In the genomic region with DNA sequence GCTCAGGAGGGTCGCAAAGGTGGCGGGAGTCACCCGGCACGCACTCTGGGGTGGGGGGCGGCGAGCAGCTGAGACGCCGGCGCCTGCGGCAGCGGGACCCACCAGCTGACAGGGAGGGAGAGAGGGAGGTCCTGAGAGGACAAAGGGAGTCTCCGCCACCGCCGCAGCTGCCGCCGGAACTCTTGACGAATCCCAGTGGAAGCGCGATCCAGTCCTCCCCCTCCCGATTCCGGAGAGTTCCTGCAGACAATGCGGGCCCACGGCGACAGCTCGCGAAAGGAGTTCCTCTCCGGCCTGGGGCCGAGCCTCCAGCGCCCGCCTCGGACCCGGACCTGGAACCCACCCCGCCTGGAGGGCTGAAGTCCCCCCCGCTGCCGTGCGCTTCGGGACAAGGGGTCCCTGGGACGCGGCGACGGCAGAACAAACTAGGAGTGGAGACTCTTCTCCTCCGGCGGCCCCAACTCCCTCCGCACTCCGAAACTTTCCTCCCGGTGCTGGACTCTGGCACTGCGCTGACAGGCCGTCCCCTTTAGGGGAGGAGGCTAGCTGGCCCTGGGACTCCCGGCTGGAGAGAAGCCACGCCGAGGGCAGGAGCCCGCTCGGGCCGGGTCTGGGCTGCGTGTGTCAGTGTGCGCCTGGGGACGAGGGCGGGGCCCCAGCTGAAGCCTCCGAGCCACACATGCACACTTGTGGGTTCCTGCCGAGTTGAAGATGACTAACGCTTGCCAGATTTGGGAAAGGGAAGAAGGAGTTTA, we compare ENCODE assay signal across 8 cellular contexts. TPM values are rescaled to one million over a fixed set of nuclear protein-coding genes. Genes with fewer than 3 reads are reported as not detected.
A peak's percentile ranks its signal among the peaks of the same experiment; 100 is the strongest.
DNase-seq lines count a peak whose midpoint lies in the region; ATAC-seq and TF ChIP-seq lines count a peak whose summit lies in the region.

TSS of gene ANTXR2 (minus strand) at position 623 of the 755 bp plus-strand sequence. CDS start 669 bp downstream, outside the sequence.

- H3K4me1 ChIP-seq in CD4-positive, CD25-positive, alpha-beta regulatory T cell (ENCODE audit: control insufficient read depth, insufficient read depth, low read length, poor library complexity, severe bottlenecking), result peaks cover 54% of the 10 kb centered on the region
- H3K4me1 ChIP-seq in OCI-LY7 (ENCODE audit: insufficient read depth, low read length, poor library complexity, severe bottlenecking), result peaks cover 5% of the 10 kb centered on the region
- peaks cover 8 to 25% of the 10 kb centered on the region in 2 donors for H3K4me1 ChIP-seq in muscle layer of duodenum (ENCODE audit: control insufficient read depth in 1 of 2, insufficient read depth in 2 of 2, low read length in 2 of 2)

- H3K4me1 Mint-ChIP-seq in CD4-positive, CD25-positive, alpha-beta regulatory T cell, result peaks cover 46 to 77% (median 56%) of the 10 kb centered on the region in 4 donors
- H3K4me1 Mint-ChIP-seq in activated T-cell treated with anti-CD3 and anti-CD28 coated beads, Interleukin-2, amount 50 U/mL, for 24 hours (ENCODE audit: low read depth), result peaks cover 80% of the 10 kb centered on the region
- H3K4me1 Mint-ChIP-seq in stimulated activated memory B cell treated with anti-CD40 and anti-IgM and Interleukin-4, amounts not matched to agents 10 μg/mL and 1 μg/mL and 100 μg/mL, for 72 hours, result peaks cover 61% of the 10 kb centered on the region

- peak within 1 kb of the TSS; percentile 28; the same call in 1 of the 2 replicates for H3K4me2 ChIP-seq in OCI-LY7 (ENCODE audit: low read length)

- H3K79me2 ChIP-seq in OCI-LY7 (ENCODE audit: insufficient read depth, low read depth, low read length), result no peaks in the 10 kb centered on the region

- no peaks in the 10 kb centered on the region for H3K9me3 Mint-ChIP-seq in CD4-positive, CD25-positive, alpha-beta regulatory T cell
- no peaks in the 10 kb centered on the region for H3K9me3 Mint-ChIP-seq in activated T-cell treated with anti-CD3 and anti-CD28 coated beads, Interleukin-2, amount 50 U/mL, for 24 hours
- H3K9me3 Mint-ChIP-seq in stimulated activated memory B cell treated with anti-CD40 and anti-IgM and Interleukin-4, amounts not matched to agents 10 μg/mL and 1 μg/mL and 100 μg/mL, for 72 hours, result no peaks in the 10 kb centered on the region

- peak within 1 kb of the TSS; percentile 77 to 98 (median 97) for H3K27ac Mint-ChIP-seq in CD4-positive, CD25-positive, alpha-beta regulatory T cell
- peak within 1 kb of the TSS; percentile 89 for H3K27ac Mint-ChIP-seq in activated T-cell treated with anti-CD3 and anti-CD28 coated beads, Interleukin-2, amount 50 U/mL, for 24 hours
- H3K27ac Mint-ChIP-seq in stimulated activated memory B cell treated with anti-CD40 and anti-IgM and Interleukin-4, amounts not matched to agents 10 μg/mL and 1 μg/mL and 100 μg/mL, for 72 hours, result peak within 1 kb of the TSS; percentile 90

- no peaks in the 10 kb centered on the region for H3K27me3 ChIP-seq in CD4-positive, CD25-positive, alpha-beta regulatory T cell (ENCODE audit: control insufficient read depth, insufficient read depth, low read length)
- H3K27me3 ChIP-seq in muscle layer of duodenum (ENCODE audit: low read depth, low read length), result no peaks in the 10 kb centered on the region

- CTCF ChIA-PET in OCI-LY7 (lab: Charles Lee; ENCODE audit: unreplicated experiment), result no interaction called here

- no peaks in the 10 kb centered on the region for H3K27me3 Mint-ChIP-seq in CD4-positive, CD25-positive, alpha-beta regulatory T cell
- H3K27me3 Mint-ChIP-seq in activated T-cell treated with anti-CD3 and anti-CD28 coated beads, Interleukin-2, amount 50 U/mL, for 24 hours, result peaks cover 3% of the 10 kb centered on the region
- H3K27me3 Mint-ChIP-seq in stimulated activated memory B cell treated with anti-CD40 and anti-IgM and Interleukin-4, amounts not matched to agents 10 μg/mL and 1 μg/mL and 100 μg/mL, for 72 hours, result no peaks in the 10 kb centered on the region

- peaks cover 7% of the 10 kb centered on the region for H3K36me3 ChIP-seq in CD4-positive, CD25-positive, alpha-beta regulatory T cell (ENCODE audit: control insufficient read depth, insufficient read depth, low read length)
- H3K36me3 ChIP-seq in OCI-LY7 (ENCODE audit: insufficient read depth, low read length), result no peaks in the 10 kb centered on the region
- peaks cover 0 to 4% of the 10 kb centered on the region in 2 donors for H3K36me3 ChIP-seq in muscle layer of duodenum (ENCODE audit: control insufficient read depth in 1 of 2, insufficient read depth in 2 of 2, low read length in 2 of 2)

- no peaks in the 10 kb centered on the region for H3K9me3 ChIP-seq in CD4-positive, CD25-positive, alpha-beta regulatory T cell (ENCODE audit: control insufficient read depth in 2 of 2, low read length in 2 of 2)
- H3K9me3 ChIP-seq in OCI-LY7 (ENCODE audit: low read length) (no peaks in the 10 kb centered on the region), muscle layer of duodenum (ENCODE audit: control insufficient read depth in 1 of 2, low read length in 2 of 2) (no peaks in the 10 kb centered on the region)

- peak within 1 kb of the TSS; percentile 96 for H3K4me3 ChIP-seq in CD4-positive, CD25-positive, alpha-beta regulatory T cell (ENCODE audit: low read depth, low read length)
- H3K4me3 ChIP-seq in OCI-LY7 (ENCODE audit: low read depth, low read length, poor library complexity, severe bottlenecking) (no peak within 1 kb of the TSS), muscle layer of duodenum (ENCODE audit: low read depth in 1 of 2, low read length in 2 of 2) (peak within 1 kb of the TSS; percentile 80 to 98)

- H3K4me3 Mint-ChIP-seq in CD4-positive, CD25-positive, alpha-beta regulatory T cell, result peak within 1 kb of the TSS; percentile 93 to 97 (median 97)
- H3K4me3 Mint-ChIP-seq in activated T-cell treated with anti-CD3 and anti-CD28 coated beads, Interleukin-2, amount 50 U/mL, for 24 hours, result peak within 1 kb of the TSS; percentile 88
- peak within 1 kb of the TSS; percentile 94 for H3K4me3 Mint-ChIP-seq in stimulated activated memory B cell treated with anti-CD40 and anti-IgM and Interleukin-4, amounts not matched to agents 10 μg/mL and 1 μg/mL and 100 μg/mL, for 72 hours

- H3K9me2 ChIP-seq in OCI-LY7 (ENCODE audit: insufficient read depth, low read length), result no peaks in the 10 kb centered on the region

- H3K27ac ChIP-seq in CD4-positive, CD25-positive, alpha-beta regulatory T cell (ENCODE audit: insufficient read depth, low read length, poor library complexity, severe bottlenecking), result peak within 1 kb of the TSS; percentile 86
- H3K27ac ChIP-seq in OCI-LY7 (ENCODE audit: low read depth, low read length, poor library complexity, severe bottlenecking), result no peak within 1 kb of the TSS
- H3K27ac ChIP-seq in muscle layer of duodenum (ENCODE audit: low read length), result peak within 1 kb of the TSS; percentile 90

- peak within 1 kb of the TSS; percentile 55 for H2AFZ ChIP-seq in OCI-LY7 (ENCODE audit: low read length)

- H3K36me3 Mint-ChIP-seq in CD4-positive, CD25-positive, alpha-beta regulatory T cell, result peaks cover 11% of the 10 kb centered on the region
- peaks cover 17% of the 10 kb centered on the region for H3K36me3 Mint-ChIP-seq in activated T-cell treated with anti-CD3 and anti-CD28 coated beads, Interleukin-2, amount 50 U/mL, for 24 hours (ENCODE audit: low read depth)
- H3K36me3 Mint-ChIP-seq in stimulated activated memory B cell treated with anti-CD40 and anti-IgM and Interleukin-4, amounts not matched to agents 10 μg/mL and 1 μg/mL and 100 μg/mL, for 72 hours, result peaks cover 19% of the 10 kb centered on the region

- no peak for TF ChIP-seq CTCF in OCI-LY7 (conservative IDR thresholded peaks at IDR 0.05; ENCODE audit: low read length)

- POLR2A ChIA-PET in OCI-LY7 (lab: Charles Lee), result no interaction called here

- peak; percentile 72 to 77 for ATAC-seq in CD4-positive, CD25-positive, alpha-beta regulatory T cell (ENCODE audit: low read depth in 2 of 2)
- ATAC-seq in GM19351 (IDR thresholded peaks at IDR 0.05; ENCODE audit: unreplicated experiment) (peak; percentile 65), HG03460 (IDR thresholded peaks at IDR 0.05; ENCODE audit: unreplicated experiment) (peak; percentile 69), esophagus mucosa (peak; percentile 95)
- ATAC-seq in stimulated activated memory B cell treated with anti-CD40 and anti-IgM and Interleukin-4, amounts not matched to agents 10 μg/mL and 1 μg/mL and 100 μg/mL, for 72 hours, result peak; percentile 91

- intact Hi-C loops in OCI-LY7 (cut with micrococcal nuclease; ENCODE audit: unreplicated experiment), result no loop called here

- BruUV-seq in OCI-LY7 (replicated peaks; lab: Mats Ljungman, UMichigan), result no TSS peak

- DNase-seq in CD4-positive, CD25-positive, alpha-beta regulatory T cell, result peak; percentile 54 to 78 (median 55)
- DNase-seq in OCI-LY7 (ENCODE audit: low spot score), result no peak
- peak; percentile 75 for DNase-seq in activated T-cell treated with anti-CD3 and anti-CD28 coated beads, Interleukin-2, amount 50 U/mL, for 24 hours

- H4K20me1 ChIP-seq in OCI-LY7 (ENCODE audit: insufficient read depth, low read length), result no peaks in the 10 kb centered on the region

RNA-seq across cellular contexts. Expression of gene ANTXR2, which starts in this region (rescaled TPM):
- 117 TPM for total RNA-seq in CD4-positive, CD25-positive, alpha-beta regulatory T cell
- 10 to 100 TPM; 66.4 to 98.4 (median 69.1) TPM for polyA plus RNA-seq in CD4-positive, CD25-positive, alpha-beta regulatory T cell
- total RNA-seq in OCI-LY7 (2014; rRNA removed; shearing (Covaris generic)), result not detected in 2 replicates
- total RNA-seq in OCI-LY7 (2022) (not detected in 2 replicates), esophagus mucosa (1.8 TPM)

Comparison
In these comparisons a context has a peak if more than half of its experiments do, and no peak if none do; other contexts are left out.
1. RNA of gene ANTXR2 (total RNA-seq): 117 TPM in CD4-positive, CD25-positive, alpha-beta regulatory T cell (single experiment); 1.8 TPM in esophagus mucosa (single experiment) and not detected in OCI-LY7; every median in the first group is over 10 times any median in the second.
2. Peak in every context shown above with its lines, with median percentiles within 50 percentile points of each other: ATAC-seq, H3K27ac Mint-ChIP-seq and H3K4me3 Mint-ChIP-seq.